In the genomic region with DNA sequence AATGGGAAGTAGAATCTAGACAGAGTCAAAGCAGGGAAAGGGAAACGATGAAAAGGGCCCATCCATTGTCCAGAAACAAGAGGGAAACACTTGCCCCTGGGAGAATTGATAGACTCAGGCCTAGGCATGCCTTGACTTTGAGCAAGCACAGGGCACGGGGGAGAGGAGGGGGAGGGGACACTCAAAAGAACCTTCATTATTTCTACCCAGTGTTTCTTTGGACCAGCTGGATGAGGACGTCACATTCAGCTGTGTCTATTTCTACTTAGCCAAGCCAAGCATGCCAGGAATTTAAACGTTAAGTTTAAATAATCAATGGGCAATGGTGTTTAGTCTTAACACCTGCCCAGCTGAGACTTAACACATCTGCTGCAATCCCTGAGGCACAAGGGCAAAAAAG, we compare ENCODE assay signal across 19 cellular contexts. TPM values are rescaled to one million over a fixed set of nuclear protein-coding genes. Genes with fewer than 3 reads are reported as not detected.
DNase-seq lines count a peak whose midpoint lies in the region; ATAC-seq and TF ChIP-seq lines count a peak whose summit lies in the region.
"Had no signal": no experiment of that assay in that cellular context is flagged by ENCODE, and none has a peak within 500 bp of the region (broad histone marks: within the 10 kb centered on the region; RNA-seq: fewer than 3 reads in every experiment).

No MANE protein-coding gene starts in this region.

- 73% methylated on average over 2 of the region's 4 CpGs for WGBS in mesenchymal stem cell
- 33% methylated on average over 4 of the region's 4 CpGs for WGBS in prostate gland

- H2AFZ ChIP-seq in mesenchymal stem cell (ENCODE audit: low read depth, low read length), result no peak overlapping the region

- H3K27me3 Mint-ChIP-seq in chondrocyte (ENCODE audit: low read depth) (no peaks in the 10 kb centered on the region), natural killer cell (ENCODE audit: low read depth in 2 of 2) (no peaks in the 10 kb centered on the region)

- TF ChIP-seq POLR2A in prostate gland (IDR thresholded peaks at IDR 0.05), result no peak

- H3K27ac ChIP-seq in mesenchymal stem cell (ENCODE audit: low read length, poor library complexity, severe bottlenecking) (peak overlapping the region; percentile 69), prostate gland (no peak overlapping the region)
- H3K27ac ChIP-seq: sigmoid colon, tibial artery had no signal

- H4K91ac ChIP-seq in mesenchymal stem cell (ENCODE audit: low read length), result no peak overlapping the region

- H2BK5ac ChIP-seq in mesenchymal stem cell (ENCODE audit: low read depth, low read length, poor library complexity, severe bottlenecking), result no peak overlapping the region

- no peak overlapping the region for H2BK12ac ChIP-seq in mesenchymal stem cell (ENCODE audit: low read length in 2 of 2)

- H3K9me3 ChIP-seq in mesenchymal stem cell (ENCODE audit: control insufficient read depth, low read length) (no peaks in the 10 kb centered on the region), prostate gland (no peaks in the 10 kb centered on the region)
- H3K9me3 ChIP-seq: sigmoid colon, tibial artery had no signal

- intact Hi-C loops in natural killer cell (cut with micrococcal nuclease) (no loop called here), prostate gland (cut with DNase I) (no loop called here)

- ATAC-seq in natural killer cell, result no peak
- ATAC-seq: Right ventricle myocardium inferior had no signal

- H3K14ac ChIP-seq in mesenchymal stem cell (ENCODE audit: low read length in 2 of 2), result no peak overlapping the region

- H3K27ac Mint-ChIP-seq in chondrocyte (ENCODE audit: unreplicated experiment) (peak overlapping the region; percentile 5), natural killer cell (no peak overlapping the region)
- H3K27ac Mint-ChIP-seq: activated naive CD4-positive, alpha-beta T cell treated with anti-CD3 and anti-CD28 coated beads for 36 hours; CD4-positive, CD25-positive, alpha-beta regulatory T cell had no signal

- H3K36me3 Mint-ChIP-seq in chondrocyte (ENCODE audit: low read depth), result no peaks in the 10 kb centered on the region
- no peaks in the 10 kb centered on the region for H3K36me3 Mint-ChIP-seq in natural killer cell
- H3K36me3 Mint-ChIP-seq: CD4-positive, CD25-positive, alpha-beta regulatory T cell had no signal

- H3K4me1 Mint-ChIP-seq in chondrocyte (ENCODE audit: low read depth), result peaks cover 74% of the 10 kb centered on the region
- H3K4me1 Mint-ChIP-seq in natural killer cell, result peaks cover 6 to 21% of the 10 kb centered on the region in 2 donors
- H3K4me1 Mint-ChIP-seq: CD4-positive, CD25-positive, alpha-beta regulatory T cell had no signal

- no peak overlapping the region for H4K8ac ChIP-seq in mesenchymal stem cell (ENCODE audit: low read length)

- H3K36me3 ChIP-seq in mesenchymal stem cell (ENCODE audit: control insufficient read depth in 1 of 2, insufficient read depth in 2 of 2, low read depth in 1 of 2, low read length in 2 of 2) (no peaks in the 10 kb centered on the region), prostate gland (no peaks in the 10 kb centered on the region)
- H3K36me3 ChIP-seq: sigmoid colon, tibial artery had no signal

- H2BK15ac ChIP-seq in mesenchymal stem cell (ENCODE audit: low read depth, poor library complexity, severe bottlenecking), result no peak overlapping the region

- H3K4me2 ChIP-seq in mesenchymal stem cell (ENCODE audit: low read length, poor library complexity, severe bottlenecking), result no peak overlapping the region

- H3K9me3 Mint-ChIP-seq in chondrocyte (ENCODE audit: low read depth) (no peaks in the 10 kb centered on the region), natural killer cell (no peaks in the 10 kb centered on the region)
- H3K9me3 Mint-ChIP-seq: activated naive CD4-positive, alpha-beta T cell treated with anti-CD3 and anti-CD28 coated beads for 36 hours; CD4-positive, CD25-positive, alpha-beta regulatory T cell; H9 had no signal

- H3K27me3 ChIP-seq in mesenchymal stem cell (ENCODE audit: control insufficient read depth in 1 of 2, insufficient read depth in 1 of 2, low read length in 2 of 2), result no peaks in the 10 kb centered on the region
- no peaks in the 10 kb centered on the region for H3K27me3 ChIP-seq in prostate gland (replicated peaks; ENCODE audit: insufficient read depth)
- H3K27me3 ChIP-seq: sigmoid colon, tibial artery had no signal

- H2AK5ac ChIP-seq in mesenchymal stem cell (ENCODE audit: low read length, severe bottlenecking), result peak overlapping the region; percentile 17

- DNase-seq in NCI-H345 (lab: John Stamatoyannopoulos, UW) (peak; percentile 39), NCI-H345 treated with DMSO at 0.1 percent for 48 hours (lab: John Stamatoyannopoulos, UW; ENCODE audit: unreplicated experiment) (no peak), chondrocyte (ENCODE audit: low spot score) (no peak), mesenchymal stem cell (peak; percentile 28), natural killer cell (no peak), prostate gland (ENCODE audit: low spot score) (no peak), kidney glomerular epithelial cell (lab: John Stamatoyannopoulos, UW) (no peak)
- DNase-seq in stimulated activated naive CD4-positive, alpha-beta T cell treated with Interleukin-2 at 50 U/mL for 16 hours (lab: John Stamatoyannopoulos, UW), result no peak
- DNase-seq: activated CD4-positive, alpha-beta T cell treated with anti-CD3 and anti-CD28 coated beads for 1 hour; activated naive CD4-positive, alpha-beta T cell treated with anti-CD3 and anti-CD28 coated beads for 36 hours; CD4-positive, CD25-positive, alpha-beta regulatory T cell; effector CD8-positive, alpha-beta T cell; H9; NCI-H2081; sigmoid colon; stimulated activated CD4-positive, alpha-beta T cell treated with anti-CD3 and anti-CD28 coated beads, Interleukin-4, amount 100 ng/mL, for 24 hours; tibial artery had no signal

- peaks cover 16% of the 10 kb centered on the region for H3K79me1 ChIP-seq in mesenchymal stem cell (replicated peaks; ENCODE audit: low read length, poor library complexity, severe bottlenecking)

- no peak overlapping the region for H3K23ac ChIP-seq in mesenchymal stem cell (ENCODE audit: low read length in 2 of 2)

- TF ChIP-seq CTCF in chondrocyte (IDR thresholded peaks at IDR 0.05), result no peak
- no peak for TF ChIP-seq CTCF in natural killer cell (IDR thresholded peaks at IDR 0.05)
- TF ChIP-seq CTCF in prostate gland (IDR thresholded peaks at IDR 0.05), result no peak

- H3K18ac ChIP-seq in mesenchymal stem cell (ENCODE audit: low read depth in 1 of 2, low read length in 2 of 2), result no peak overlapping the region

- H3K4me3 Mint-ChIP-seq in chondrocyte (ENCODE audit: unreplicated experiment) (no peak overlapping the region), natural killer cell (no peak overlapping the region)
- H3K4me3 Mint-ChIP-seq: activated naive CD4-positive, alpha-beta T cell treated with anti-CD3 and anti-CD28 coated beads for 36 hours; H9 had no signal

- H3K4me3 ChIP-seq in mesenchymal stem cell (ENCODE audit: insufficient read depth in 1 of 2, low read depth in 1 of 2, low read length in 2 of 2), result no peak overlapping the region
- H3K4me3 ChIP-seq in prostate gland, result no peak overlapping the region
- H3K4me3 ChIP-seq: lung, sigmoid colon, tibial artery had no signal

- H3K4ac ChIP-seq in mesenchymal stem cell (ENCODE audit: low read depth in 1 of 2, low read length in 2 of 2), result no peak overlapping the region

- no peak overlapping the region for H2BK120ac ChIP-seq in mesenchymal stem cell (ENCODE audit: low read depth, low read length)

- peaks cover 20% of the 10 kb centered on the region for H3K4me1 ChIP-seq in mesenchymal stem cell (ENCODE audit: control insufficient read depth, insufficient read depth, low read depth, low read length)
- no peaks in the 10 kb centered on the region for H3K4me1 ChIP-seq in prostate gland (replicated peaks)

- no peak overlapping the region for H3K9ac ChIP-seq in mesenchymal stem cell (ENCODE audit: low read length)

RNA-seq across cellular contexts. Expression of gene SCD5, which starts 50.4 kb away (rescaled TPM):
- total RNA-seq in chondrocyte (20.6 to 25.9 TPM (median 22.6 TPM) in 3 replicates), natural killer cell (10 to 100 TPM in 1 of 3 donors, 1 to 10 TPM in 2; 8.9 to 11.6 (median 9.0) TPM), prostate gland (100 to 1,000 TPM in 1 of 2 donors, 10 to 100 TPM in 1; 24.0 to 122 TPM)
- 5.9 TPM for polyA plus RNA-seq in mesenchymal stem cell (2013, experiment 1 of 2)
- polyA plus RNA-seq in mesenchymal stem cell (2013, experiment 2 of 2), result 6.0 TPM

Comparison
In these comparisons a context has a peak if more than half of its experiments do, and no peak if none do; other contexts are left out.
1. DNase-seq: peak in NCI-H345 (single experiment) and mesenchymal stem cell (single experiment); none in NCI-H345 treated with DMSO at 0.1 percent for 48 hours (single experiment), chondrocyte (single experiment), stimulated activated naive CD4-positive, alpha-beta T cell treated with Interleukin-2 at 50 U/mL for 16 hours (single experiment), natural killer cell (single experiment), prostate gland (single experiment) and kidney glomerular epithelial cell (single experiment).